1 cellular context compared by ENCODE assay signal in the genomic region with DNA sequence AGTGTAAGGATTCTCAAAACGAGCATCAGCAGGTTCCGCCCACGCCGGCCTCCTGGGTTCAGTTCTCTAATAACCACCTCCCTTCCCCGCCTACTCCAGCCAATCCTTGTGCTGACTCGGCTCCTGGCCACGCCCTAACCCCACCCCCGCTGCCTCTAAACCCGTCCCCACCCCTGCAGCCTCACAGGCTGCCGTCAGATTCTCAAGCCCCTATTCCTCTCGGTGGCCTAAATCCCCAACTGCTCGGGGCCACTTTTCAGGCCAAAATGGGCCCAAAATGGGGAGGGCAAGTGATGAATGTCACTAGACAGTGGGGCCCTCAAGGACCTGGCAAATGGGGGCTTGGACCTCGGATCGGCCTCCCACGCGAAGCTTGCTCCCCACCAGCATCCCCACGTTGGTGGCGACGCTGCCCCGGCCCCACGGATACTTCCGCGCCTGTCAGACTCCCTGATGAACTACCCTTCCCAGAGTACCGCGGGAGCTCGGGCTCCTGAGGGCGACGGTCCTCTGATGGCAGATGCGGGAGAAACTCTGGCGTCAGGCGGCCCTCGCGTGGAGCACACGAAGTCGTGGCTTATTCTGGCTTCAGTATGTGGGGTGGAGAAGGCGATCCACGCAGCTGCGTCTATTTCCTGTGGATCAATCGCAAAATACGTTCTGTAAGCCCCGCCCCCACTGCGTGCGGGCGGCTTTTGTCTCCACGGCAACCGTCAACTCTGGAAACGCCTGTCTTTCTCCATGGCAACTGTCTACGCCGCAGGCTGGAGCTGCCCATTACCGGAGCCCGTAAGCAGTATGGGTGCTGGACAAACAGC.
TF ChIP-seq lines count a peak whose summit lies in the region.

No MANE protein-coding gene starts in this region.

TF ChIP-seq in IMR-90, 13 proteins besides CTCF, POLR2A, EP300 and RAD21 (continued from another document):
- TF ChIP-seq, protein P1, sequence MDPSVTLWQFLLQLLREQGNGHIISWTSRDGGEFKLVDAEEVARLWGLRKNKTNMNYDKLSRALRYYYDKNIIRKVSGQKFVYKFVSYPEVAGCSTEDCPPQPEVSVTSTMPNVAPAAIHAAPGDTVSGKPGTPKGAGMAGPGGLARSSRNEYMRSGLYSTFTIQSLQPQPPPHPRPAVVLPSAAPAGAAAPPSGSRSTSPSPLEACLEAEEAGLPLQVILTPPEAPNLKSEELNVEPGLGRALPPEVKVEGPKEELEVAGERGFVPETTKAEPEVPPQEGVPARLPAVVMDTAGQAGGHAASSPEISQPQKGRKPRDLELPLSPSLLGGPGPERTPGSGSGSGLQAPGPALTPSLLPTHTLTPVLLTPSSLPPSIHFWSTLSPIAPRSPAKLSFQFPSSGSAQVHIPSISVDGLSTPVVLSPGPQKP (IDR thresholded peaks at IDR 0.05; ENCODE audit: borderline replicate concordance, low read depth, low read length), result no peak
- TF ChIP-seq RFX5 (IDR thresholded peaks at IDR 0.05; ENCODE audit: low read depth, low read length) (peak; percentile 95), BHLHE40 (IDR thresholded peaks at IDR 0.05; ENCODE audit: low read depth, low read length) (0 out of 2 replicates have a peak, but pooled peaks have one; percentile 8), SMC3 (IDR thresholded peaks at IDR 0.05; ENCODE audit: low read depth, low read length) (no peak)
